Comparison of ENCODE assay signal across 31 cellular contexts in genomic region chr7:118280319-118281012, GRCh38. TPM values are rescaled to one million over a fixed set of nuclear protein-coding genes. Genes with fewer than 3 reads are reported as not detected.
DNase-seq lines count a peak whose midpoint lies in the region; ATAC-seq, FAIRE-seq and TF ChIP-seq lines count a peak whose summit lies in the region.
"Had no signal": no experiment of that assay in that cellular context is flagged by ENCODE, and none has a peak within 500 bp of the region (broad histone marks: within the 10 kb centered on the region; RNA-seq: fewer than 3 reads in every experiment).

No MANE protein-coding gene starts in this region.

- H3K9ac ChIP-seq in astrocyte (ENCODE audit: low read length) = no peak overlapping the region

- no peaks in the 10 kb centered on the region for H3K27me3 ChIP-seq in astrocyte (ENCODE audit: insufficient read depth, low read length)
- H3K27me3 ChIP-seq: right lobe of liver, SJSA1, upper lobe of right lung had no signal

- H3K36me3 ChIP-seq in astrocyte (ENCODE audit: insufficient read depth, low read length) = no peaks in the 10 kb centered on the region
- no peaks in the 10 kb centered on the region for H3K36me3 ChIP-seq in mucosa of descending colon (ENCODE audit: low read depth)
- H3K36me3 ChIP-seq: right lobe of liver, SJSA1, upper lobe of right lung had no signal

- no peaks in the 10 kb centered on the region for H3K9me3 Mint-ChIP-seq in astrocyte (ENCODE audit: unreplicated experiment)
- H3K9me3 Mint-ChIP-seq: activated CD4-positive, alpha-beta memory T cell treated with anti-CD3 and anti-CD28 coated beads, Interleukin-2, amount 10 ng/mL, durations not matched to agents 7 days and 5 days; activated T-helper 17 cell treated with anti-CD3 and anti-CD28 coated beads, Interleukin-2, amount 50 U/mL, for 72 hours; dendritic cell treated with granulocyte-macrophage colony-stimulating factor and Interleukin-4, amounts not matched to agents 40 ng/mL and 50 ng/mL, for 4 days; neural crest cell; stimulated activated effector memory CD8-positive, alpha-beta T cell treated with anti-CD3 and anti-CD28 coated beads, Interleukin-12 subunit alpha, Interleukin-12 subunit beta, amount 100 ng/mL, for 72 hours; T-cell had no signal

- peaks cover 13% of the 10 kb centered on the region for H3K27me3 Mint-ChIP-seq in astrocyte (ENCODE audit: low read depth, unreplicated experiment)

- H3K4me3 ChIP-seq in astrocyte (ENCODE audit: insufficient read depth, low read depth, low read length) = no peak overlapping the region
- H3K4me3 ChIP-seq in mucosa of descending colon = no peak overlapping the region
- H3K4me3 ChIP-seq: right lobe of liver, SJSA1, upper lobe of right lung had no signal

- no peak overlapping the region for H3K4me3 Mint-ChIP-seq in astrocyte (ENCODE audit: unreplicated experiment)
- H3K4me3 Mint-ChIP-seq: activated CD4-positive, alpha-beta memory T cell treated with anti-CD3 and anti-CD28 coated beads, Interleukin-2, amount 10 ng/mL, durations not matched to agents 7 days and 5 days; activated T-helper 17 cell treated with anti-CD3 and anti-CD28 coated beads, Interleukin-2, amount 50 U/mL, for 72 hours; dendritic cell treated with granulocyte-macrophage colony-stimulating factor and Interleukin-4, amounts not matched to agents 40 ng/mL and 50 ng/mL, for 4 days; neural crest cell; stimulated activated effector memory CD8-positive, alpha-beta T cell treated with anti-CD3 and anti-CD28 coated beads, Interleukin-12 subunit alpha, Interleukin-12 subunit beta, amount 100 ng/mL, for 72 hours; T-cell had no signal

- H3K27ac ChIP-seq in astrocyte (ENCODE audit: low read depth, low read length) = no peak overlapping the region
- H3K27ac ChIP-seq: right lobe of liver, SJSA1, upper lobe of right lung had no signal

- peak; percentile 30 for DNase-seq in DMS153 treated with DMSO at 0.1 percent for 48 hours (lab: John Stamatoyannopoulos, UW; ENCODE audit: unreplicated experiment)
- peak; percentile 14 to 15 for DNase-seq in NCI-H1930 (lab: John Stamatoyannopoulos, UW)
- DNase-seq in astrocyte (ENCODE audit: low read depth) = no peak
- peak in 1 of 3 donors; percentile 30 for DNase-seq in mucosa of descending colon
- no peak for DNase-seq in NAMALWA (ENCODE audit: low spot score)
- DNase-seq in globus pallidus (ENCODE audit: low spot score) = no peak
- no peak for DNase-seq in nucleus accumbens (lab: John Stamatoyannopoulos, UW)
- DNase-seq: activated CD4-positive, alpha-beta memory T cell treated with anti-CD3 and anti-CD28 coated beads, Interleukin-2, amount 10 ng/mL, durations not matched to agents 7 days and 5 days; activated CD4-positive, CD25-positive, alpha-beta regulatory T cell treated with anti-CD3 and anti-CD28 coated beads, Interleukin-2, amount 50 U/mL, for 72 hours; activated naive CD4-positive, alpha-beta T cell treated with anti-CD3 and anti-CD28 coated beads, Interleukin-2, amount 50 U/mL, for 16 hours; amygdala; C1 segment of cervical spinal cord; IMR-90; NCI-H1417 treated with DMSO at 0.1 percent for 48 hours; NCI-H2171 treated with DMSO at 0.1 percent for 48 hours; NCI-H526; posterior cingulate gyrus; right lobe of liver; stimulated activated CD4-positive, alpha-beta T cell treated with anti-CD3 and anti-CD28 coated beads, Interleukin-12 subunit alpha, Interleukin-12 subunit beta, amount 100 ng/mL, for 4 hours; stimulated activated CD4-positive, alpha-beta T cell treated with anti-CD3 and anti-CD28 coated beads, Interleukin-4, amount 100 ng/mL, for 1 hour; T-cell; upper lobe of right lung had no signal

- H3K4me2 ChIP-seq in astrocyte (ENCODE audit: low read length) = peak overlapping the region; percentile 30

- no peaks in the 10 kb centered on the region for H4K20me1 ChIP-seq in astrocyte (ENCODE audit: insufficient read depth, low read length)

- TF ChIP-seq CTCF in astrocyte (IDR thresholded peaks at IDR 0.05; ENCODE audit: insufficient read depth, low read depth, low read length) (no peak), mucosa of descending colon (IDR thresholded peaks at IDR 0.05) (no peak)

- H3K79me2 ChIP-seq in astrocyte (ENCODE audit: insufficient read depth, low read length) = no peaks in the 10 kb centered on the region

- no peaks in the 10 kb centered on the region for H3K36me3 Mint-ChIP-seq in astrocyte (ENCODE audit: low read depth, unreplicated experiment)
- H3K36me3 Mint-ChIP-seq: stimulated activated effector memory CD8-positive, alpha-beta T cell treated with anti-CD3 and anti-CD28 coated beads, Interleukin-12 subunit alpha, Interleukin-12 subunit beta, amount 100 ng/mL, for 72 hours; T-cell had no signal

- H3K4me1 ChIP-seq in astrocyte (ENCODE audit: insufficient read depth, low read length) (no peaks in the 10 kb centered on the region), mucosa of descending colon (ENCODE audit: low read depth) (peaks cover 16% of the 10 kb centered on the region)
- H3K4me1 ChIP-seq: right lobe of liver, SJSA1, upper lobe of right lung had no signal

- H3K9me3 ChIP-seq in astrocyte (ENCODE audit: insufficient read depth, low read depth, low read length) (no peaks in the 10 kb centered on the region), mucosa of descending colon (no peaks in the 10 kb centered on the region)
- H3K9me3 ChIP-seq: right lobe of liver, SJSA1, upper lobe of right lung had no signal

- H3K27ac Mint-ChIP-seq in astrocyte (ENCODE audit: unreplicated experiment) = no peak overlapping the region
- H3K27ac Mint-ChIP-seq: activated CD4-positive, alpha-beta memory T cell treated with anti-CD3 and anti-CD28 coated beads, Interleukin-2, amount 10 ng/mL, durations not matched to agents 7 days and 5 days; activated T-helper 17 cell treated with anti-CD3 and anti-CD28 coated beads, Interleukin-2, amount 50 U/mL, for 72 hours; dendritic cell treated with granulocyte-macrophage colony-stimulating factor and Interleukin-4, amounts not matched to agents 40 ng/mL and 50 ng/mL, for 4 days; stimulated activated effector memory CD8-positive, alpha-beta T cell treated with anti-CD3 and anti-CD28 coated beads, Interleukin-12 subunit alpha, Interleukin-12 subunit beta, amount 100 ng/mL, for 72 hours; T-cell had no signal

- FAIRE-seq in astrocyte (lab: Jason Lieb, UNC) = no peak
- FAIRE-seq: endometrium, frontal cortex, H1 had no signal

- H3K4me1 Mint-ChIP-seq in astrocyte (ENCODE audit: low read depth, unreplicated experiment) = peaks cover 5% of the 10 kb centered on the region
- H3K4me1 Mint-ChIP-seq: activated CD4-positive, alpha-beta memory T cell treated with anti-CD3 and anti-CD28 coated beads, Interleukin-2, amount 10 ng/mL, durations not matched to agents 7 days and 5 days; activated T-helper 17 cell treated with anti-CD3 and anti-CD28 coated beads, Interleukin-2, amount 50 U/mL, for 72 hours; neural crest cell; stimulated activated effector memory CD8-positive, alpha-beta T cell treated with anti-CD3 and anti-CD28 coated beads, Interleukin-12 subunit alpha, Interleukin-12 subunit beta, amount 100 ng/mL, for 72 hours; T-cell had no signal

- peak; percentile 93 for ATAC-seq in mucosa of descending colon
- ATAC-seq in GM19467 (IDR thresholded peaks at IDR 0.05; ENCODE audit: unreplicated experiment) = no peak
- ATAC-seq: activated T-helper 17 cell treated with anti-CD3 and anti-CD28 coated beads, Interleukin-2, amount 50 U/mL, for 72 hours; right lobe of liver; stimulated activated effector memory CD8-positive, alpha-beta T cell treated with anti-CD3 and anti-CD28 coated beads, Interleukin-12 subunit alpha, Interleukin-12 subunit beta, amount 100 ng/mL, for 72 hours; T-cell; upper lobe of right lung had no signal

- no peak overlapping the region for H2AFZ ChIP-seq in astrocyte (ENCODE audit: low read depth, low read length)

- intact Hi-C loops in mucosa of descending colon (cut with DNase I, micrococcal nuclease) = no loop called here

RNA-seq across cellular contexts. Expression of gene ANKRD7, which starts 56.0 kb away (rescaled TPM):
- total RNA-seq in astrocyte = 0.41 and 0.82 TPM in 2 replicates
- 1 to 10 TPM in 1 of 3 donors, not detected in 2; 1.9 TPM for total RNA-seq in mucosa of descending colon
- total RNA-seq: activated CD4-positive, alpha-beta memory T cell treated with anti-CD3 and anti-CD28 coated beads, Interleukin-2, amount 10 ng/mL, durations not matched to agents 7 days and 5 days; H1; neural crest cell; right lobe of liver; upper lobe of right lung had no signal

Comparison
In these comparisons a context has a peak if more than half of its experiments do, and no peak if none do; other contexts are left out.
1. DNase-seq: peak in DMS153 treated with DMSO at 0.1 percent for 48 hours (single experiment) and NCI-H1930 (2 of 2); none in astrocyte (single experiment), NAMALWA (single experiment), globus pallidus (single experiment) and nucleus accumbens (0 of 56).